In the genomic region with DNA sequence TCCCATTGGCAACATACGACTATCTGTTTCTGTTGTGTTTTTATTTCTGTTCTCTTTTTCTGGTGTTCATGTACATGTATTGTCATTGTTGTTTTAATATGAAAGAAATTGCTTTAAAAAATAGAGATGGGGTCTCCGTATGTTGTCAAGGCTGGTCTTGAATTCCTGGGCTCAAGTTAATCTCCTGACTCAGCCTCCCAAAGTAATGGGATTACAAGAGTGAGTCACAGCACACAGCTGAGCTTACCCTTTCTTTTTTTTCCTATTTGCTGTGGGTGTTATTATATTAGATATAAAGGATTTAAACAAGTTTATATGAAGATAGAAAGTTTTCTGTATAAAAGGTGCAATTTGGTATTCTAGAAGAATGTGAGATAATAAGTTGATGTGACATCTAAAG, we compare ENCODE assay signal across 14 cellular contexts.
DNase-seq lines count a peak whose midpoint lies in the region; ATAC-seq and TF ChIP-seq lines count a peak whose summit lies in the region.
"Had no signal": no experiment of that assay in that cellular context is flagged by ENCODE, and none has a peak within 500 bp of the region (broad histone marks: within the 10 kb centered on the region; RNA-seq: fewer than 3 reads in every experiment).

No MANE protein-coding gene starts in this region.

- H3K4me1 ChIP-seq in mucosa of descending colon (ENCODE audit: low read depth), result no peaks in the 10 kb centered on the region
- H3K4me1 ChIP-seq: BLaER1 had no signal

- no peak for ATAC-seq in mucosa of descending colon

- DNase-seq in LHCN-M2 (ENCODE audit: low read depth) (peak; percentile 85), astrocyte of the hippocampus (ENCODE audit: low read depth, low spot score) (peak; percentile 54), iris pigment epithelial cell (ENCODE audit: low read depth) (peak; percentile 59), cerebellum (ENCODE audit: low spot score) (no peak), NCI-H748 (lab: John Stamatoyannopoulos, UW; ENCODE audit: unreplicated experiment) (no peak), mucosa of descending colon (no peak)
- DNase-seq in stimulated activated CD4-positive, alpha-beta T cell treated with anti-CD3 and anti-CD28 coated beads, Interleukin-2, amount 100 ng/mL, for 24 hours, result no peak
- DNase-seq: CD8-positive, alpha-beta memory T cell; Kasumi-1; NCI-H1436; NCI-H2081; NCI-H2227 treated with DMSO at 0.1 percent for 48 hours; NCI-H526 had no signal

- TF ChIP-seq CTCF in mucosa of descending colon (IDR thresholded peaks at IDR 0.05), result no peak

- intact Hi-C loops in mucosa of descending colon (cut with DNase I, micrococcal nuclease), result no loop called here

- no peaks in the 10 kb centered on the region for H3K36me3 ChIP-seq in mucosa of descending colon (ENCODE audit: low read depth)
- H3K36me3 ChIP-seq: BLaER1 had no signal

- H3K9me3 ChIP-seq in mucosa of descending colon, result no peaks in the 10 kb centered on the region
- H3K9me3 ChIP-seq: BLaER1 had no signal

- H3K4me3 ChIP-seq in mucosa of descending colon, result no peak overlapping the region
- H3K4me3 ChIP-seq: BLaER1 had no signal

Comparison
In these comparisons a context has a peak if more than half of its experiments do, and no peak if none do; other contexts are left out.
1. DNase-seq: peak in LHCN-M2 (single experiment), astrocyte of the hippocampus (single experiment) and iris pigment epithelial cell (single experiment); none in cerebellum (single experiment), NCI-H748 (single experiment), mucosa of descending colon (0 of 3) and stimulated activated CD4-positive, alpha-beta T cell treated with anti-CD3 and anti-CD28 coated beads, Interleukin-2, amount 100 ng/mL, for 24 hours (0 of 2).